ENCODE assay signal across 8 cellular contexts in genomic region chrX:153460826-153461225, GRCh38. TPM values are rescaled to one million over a fixed set of nuclear protein-coding genes. Genes with fewer than 3 reads are reported as not detected.
DNase-seq lines count a peak whose midpoint lies in the region; ATAC-seq and TF ChIP-seq lines count a peak whose summit lies in the region.

No MANE protein-coding gene starts in this region.

- H3K4me3 ChIP-seq in mammary epithelial cell (replicated peaks in 1 of 3; ENCODE audit: insufficient read depth in 1 of 3, low read depth in 2 of 3, low read length in 3 of 3) (no peak overlapping the region), lower lobe of right lung (no peak overlapping the region)

- H3K27ac ChIP-seq in mammary epithelial cell (ENCODE audit: insufficient read depth, low read depth, low read length): no peak overlapping the region
- no peak overlapping the region for H3K27ac ChIP-seq in lower lobe of right lung

- in situ Hi-C loops in mammary epithelial cell (cut with MboI; ENCODE audit: low sequenced_read_pairs in 2 of 2): no loop called here

- BruUV-seq in mammary epithelial cell (replicated peaks; lab: Mats Ljungman, UMichigan): no TSS peak

- peaks cover 41% of the 10 kb centered on the region for H3K4me1 ChIP-seq in mammary epithelial cell (ENCODE audit: insufficient read depth, low read length)
- H3K4me1 ChIP-seq in lower lobe of right lung: no peaks in the 10 kb centered on the region

- ATAC-seq in HG02759 (IDR thresholded peaks at IDR 0.05; ENCODE audit: unreplicated experiment) (peak; percentile 54), lower lobe of right lung (peak in 1 of 2 donors; percentile 61), GM19467 (IDR thresholded peaks at IDR 0.05; ENCODE audit: unreplicated experiment) (no peak), GM21723 (IDR thresholded peaks at IDR 0.05; ENCODE audit: unreplicated experiment) (no peak)
- ATAC-seq in stimulated activated naive CD8-positive, alpha-beta T cell treated with anti-CD3 and anti-CD28 coated beads, Interleukin-15, Interleukin-2, amounts not matched to agents 100 U/mL and 50 U/mL, for 24 hours: peak; percentile 57

- DNase-seq in DMS114 treated with DMSO at 0.1 percent for 48 hours (lab: John Stamatoyannopoulos, UW; ENCODE audit: unreplicated experiment) (peak; percentile 5), T-helper 1 cell (peak in 3 of 5 donors; percentile 10 to 38 (median 21)), mammary epithelial cell (no peak), lower lobe of right lung (peak; percentile 52)
- peak; percentile 48 for DNase-seq in stimulated activated naive CD8-positive, alpha-beta T cell treated with anti-CD3 and anti-CD28 coated beads, Interleukin-15, Interleukin-2, amounts not matched to agents 100 U/mL and 50 U/mL, for 24 hours

- H3K27me3 ChIP-seq in mammary epithelial cell (ENCODE audit: insufficient read depth, low read length) (no peaks in the 10 kb centered on the region), lower lobe of right lung (ENCODE audit: low read depth) (no peaks in the 10 kb centered on the region)

- TF ChIP-seq CTCF in mammary epithelial cell (conservative IDR thresholded peaks at IDR 0.05 in 1 of 2, IDR thresholded peaks at IDR 0.05 in 1 of 2; ENCODE audit: extremely low read depth in 1 of 2, insufficient read depth in 1 of 2, low read depth in 1 of 2, low read length in 2 of 2): peak; percentile 37 to 53
- TF ChIP-seq CTCF in lower lobe of right lung (IDR thresholded peaks at IDR 0.05): peak; percentile 59

- WGBS in mammary epithelial cell (ENCODE audit: low coverage, missing lambda C conversion rate): 61% methylated on average over 7 of the region's 7 CpGs

- no peak overlapping the region for H3K9ac ChIP-seq in mammary epithelial cell (ENCODE audit: insufficient read depth, low read length)

- intact Hi-C loops in mammary epithelial cell (cut with micrococcal nuclease): no loop called here
- intact Hi-C loops in lower lobe of right lung (cut with DNase I): no loop called here

- no peaks in the 10 kb centered on the region for H3K79me2 ChIP-seq in mammary epithelial cell (ENCODE audit: insufficient read depth, low read length)

- dilution Hi-C loops in mammary epithelial cell (cut with HindIII; ENCODE audit: low sequenced_read_pairs): no loop called here

- CTCF ChIA-PET in mammary epithelial cell (lab: Charles Lee; ENCODE audit: low non-redundant PET): no interaction called here

- H3K4me2 ChIP-seq in mammary epithelial cell (ENCODE audit: insufficient read depth, low read depth, low read length): no peak overlapping the region

- no peaks in the 10 kb centered on the region for H4K20me1 ChIP-seq in mammary epithelial cell (ENCODE audit: insufficient read depth, low read length)

- H3K9me3 ChIP-seq in mammary epithelial cell (replicated peaks; ENCODE audit: insufficient read depth, low read length) (peaks cover 5% of the 10 kb centered on the region), lower lobe of right lung (no peaks in the 10 kb centered on the region)

- H3K36me3 ChIP-seq in mammary epithelial cell (ENCODE audit: insufficient read depth, low read length): peaks cover 2% of the 10 kb centered on the region
- peaks cover 5% of the 10 kb centered on the region for H3K36me3 ChIP-seq in lower lobe of right lung

- H2AFZ ChIP-seq in mammary epithelial cell (ENCODE audit: low read depth, low read length): no peak overlapping the region

RNA-seq across cellular contexts. Expression of gene HAUS7, which starts 9.6 kb away (rescaled TPM):
- total RNA-seq in mammary epithelial cell (10 to 100 TPM in 1 of 2 donors, 1 to 10 TPM in 1; 8.3 to 26.4 TPM), lower lobe of right lung (22.7 TPM)
- 25.7 TPM for polyA plus RNA-seq in mammary epithelial cell
- 38.4 TPM for polyA minus RNA-seq in mammary epithelial cell

RNA-seq across cellular contexts. Expression of gene TREX2, which starts 15.0 kb away (rescaled TPM):
- 1 to 10 TPM; 2.5 to 7.8 TPM for total RNA-seq in mammary epithelial cell
- polyA plus RNA-seq in mammary epithelial cell: 1.0 TPM
- not detected for polyA minus RNA-seq in mammary epithelial cell
- total RNA-seq in lower lobe of right lung: 0.80 TPM

RNA-seq across cellular contexts. Expression of gene BGN, which starts 34.0 kb away (rescaled TPM):
- total RNA-seq in mammary epithelial cell: 10 to 100 TPM in 1 of 2 donors, 1 to 10 TPM in 1; 2.6 to 13.5 TPM
- 0.48 TPM for polyA plus RNA-seq in mammary epithelial cell
- polyA minus RNA-seq in mammary epithelial cell: not detected
- total RNA-seq in lower lobe of right lung: 157 TPM

RNA-seq across cellular contexts. Expression of gene ZFP92, which starts 49.6 kb away (rescaled TPM):
- total RNA-seq in mammary epithelial cell: 1 to 10 TPM; 2.7 to 4.3 TPM
- polyA plus RNA-seq in mammary epithelial cell: 0.43 TPM
- polyA minus RNA-seq in mammary epithelial cell: not detected
- total RNA-seq in lower lobe of right lung: 4.5 TPM

RNA-seq across cellular contexts. Expression of gene ATP2B3, which starts 56.6 kb away (rescaled TPM):
- total RNA-seq in mammary epithelial cell: not detected
- not detected for polyA plus RNA-seq in mammary epithelial cell
- polyA minus RNA-seq in mammary epithelial cell: not detected
- total RNA-seq in lower lobe of right lung: not detected

Comparison
In these comparisons a context has a peak if more than half of its experiments do, and no peak if none do; other contexts are left out.
1. ATAC-seq: peak in HG02759 (single experiment) and stimulated activated naive CD8-positive, alpha-beta T cell treated with anti-CD3 and anti-CD28 coated beads, Interleukin-15, Interleukin-2, amounts not matched to agents 100 U/mL and 50 U/mL, for 24 hours (single experiment); none in GM19467 (single experiment) and GM21723 (single experiment).
2. RNA of gene BGN, which starts 34.0 kb away (total RNA-seq): 157 TPM in lower lobe of right lung (single experiment); 2.6 to 13.5 TPM in mammary epithelial cell; every median in the first group is over 10 times any median in the second.